Comparison of ENCODE assay signal across 9 cellular contexts in genomic region chr5:176610430-176610763, GRCh38. TPM values are rescaled to one million over a fixed set of nuclear protein-coding genes. Genes with fewer than 3 reads are reported as not detected.
A peak's percentile ranks its signal among the peaks of the same experiment; 100 is the strongest.
DNase-seq lines count a peak whose midpoint lies in the region; ATAC-seq, FAIRE-seq and TF ChIP-seq lines count a peak whose summit lies in the region.
"Had no signal": no experiment of that assay in that cellular context is flagged by ENCODE, and none has a peak within 500 bp of the region (broad histone marks: within the 10 kb centered on the region; RNA-seq: fewer than 3 reads in every experiment).

No MANE protein-coding gene starts in this region.

- SMC1A ChIA-PET in GM12878 (lab: Charles Lee; ENCODE audit: uncharacterized antibody, unreplicated experiment), result no interaction called here

- no peak for FAIRE-seq in GM12878 (lab: Jason Lieb, UNC)

- H4K20me1 ChIP-seq in GM12878 (ENCODE audit: control insufficient read depth, insufficient read depth), result no peaks in the 10 kb centered on the region

- intact Hi-C loops in GM12878 (cut with micrococcal nuclease; ENCODE audit: unreplicated experiment), result no loop called here
- intact Hi-C loops in mucosa of descending colon (cut with DNase I, micrococcal nuclease), result no loop called here

- RAD21 ChIA-PET in GM12878 (lab: Charles Lee; ENCODE audit: unreplicated experiment), result no interaction called here

- WGBS in GM12878 (ENCODE audit: insufficient coverage, insufficient replicate concordance, low lambda C conversion rate, missing lambda C conversion rate), result 3% methylated on average over 11 of the region's 31 CpGs

- H3K27ac ChIP-seq in GM12878 (ENCODE audit: control insufficient read depth, insufficient read depth), result no peak overlapping the region

- BruUV-seq in GM12878 (replicated peaks; lab: Mats Ljungman, UMichigan), result no TSS peak

- peak; percentile 14 for ATAC-seq in HG03442 (IDR thresholded peaks at IDR 0.05; ENCODE audit: unreplicated experiment)
- peak; percentile 23 for ATAC-seq in GM12878
- peak; percentile 15 for ATAC-seq in mucosa of descending colon
- no peak for ATAC-seq in GM18873 (IDR thresholded peaks at IDR 0.05; ENCODE audit: low FRiP score, unreplicated experiment)

- CTCF ChIA-PET in GM12878 (lab: Yijun Ruan, JAX), result interaction anchor here (0.6 kb wide), 1 partner anchor 50 kb away, joined by 3 read pairs; no protein-coding TSS in a partner anchor

- H2AFZ ChIP-seq in GM12878 (ENCODE audit: control insufficient read depth, low read depth, low read length), result peak overlapping the region; percentile 83

- TF ChIP-seq CTCF in GM12878 (IDR thresholded peaks at IDR 0.05 in 2 of 3, conservative IDR thresholded peaks at IDR 0.05 in 1 of 3; ENCODE audit: control insufficient read depth in 2 of 3, extremely low read depth in 1 of 3, insufficient read depth in 1 of 3, low read depth in 3 of 3, low read length in 3 of 3) (no peak), mucosa of descending colon (IDR thresholded peaks at IDR 0.05) (no peak)

- POLR2A ChIA-PET in GM12878 (lab: Charles Lee), result no interaction called here

- H3K36me3 ChIP-seq in GM12878 (ENCODE audit: control insufficient read depth in 2 of 2, insufficient read depth in 2 of 2, low read length in 1 of 2) (no peaks in the 10 kb centered on the region), mucosa of descending colon (ENCODE audit: low read depth) (no peaks in the 10 kb centered on the region)

- no peaks in the 10 kb centered on the region; the same call in 1 of the 2 replicates for H3K79me2 ChIP-seq in GM12878 (ENCODE audit: control insufficient read depth, insufficient read depth, low read length)

- peak overlapping the region; percentile 58; the same call in 1 of the 2 replicates for H3K9ac ChIP-seq in GM12878 (ENCODE audit: control insufficient read depth, insufficient read depth, low read length)

- TF ChIP-seq POLR2A in GM12878 (IDR thresholded peaks at IDR 0.05; ENCODE audit: low read depth, low read length), result no peak

- H3K4me3 ChIP-seq in GM12878, result peak overlapping the region; percentile 74; the same call in 1 of the 2 replicates
- peak overlapping the region; percentile 32 for H3K4me3 ChIP-seq in mucosa of descending colon

- no peaks in the 10 kb centered on the region for H3K27me3 ChIP-seq in GM12878 (replicated peaks in 1 of 2; ENCODE audit: control insufficient read depth in 2 of 2, insufficient read depth in 2 of 2, low read length in 1 of 2)

- H3K4me2 ChIP-seq in GM12878 (ENCODE audit: control insufficient read depth, insufficient read depth), result peak overlapping the region; percentile 86

- H3K4me1 ChIP-seq in GM12878 (ENCODE audit: control insufficient read depth, insufficient read depth, low read length) (peaks cover 12% of the 10 kb centered on the region), mucosa of descending colon (ENCODE audit: low read depth) (peaks cover 4% of the 10 kb centered on the region)

- DNase-seq in NCI-H748 (lab: John Stamatoyannopoulos, UW; ENCODE audit: unreplicated experiment), result peak; percentile 79
- DNase-seq in NCI-H748 treated with DMSO at 0.1 percent for 48 hours (lab: John Stamatoyannopoulos, UW), result no peak
- no peak for DNase-seq in GM12878 (ENCODE audit: low read depth, low spot score)
- DNase-seq in mucosa of descending colon, result no peak
- DNase-seq in NCI-H1436 (lab: John Stamatoyannopoulos, UW), result no peak
- DNase-seq in pons (ENCODE audit: low spot score), result no peak

- TF ChIP-seq EP300 in GM12878 (IDR thresholded peaks at IDR 0.05; ENCODE audit: borderline replicate concordance in 1 of 2, control insufficient read depth in 1 of 2, low read depth in 2 of 2, low read length in 2 of 2), result no peak

- H3K9me3 ChIP-seq in GM12878 (replicated peaks; ENCODE audit: control insufficient read depth, insufficient read depth, low read length) (no peaks in the 10 kb centered on the region), mucosa of descending colon (no peaks in the 10 kb centered on the region)

- TF ChIP-seq RAD21 in GM12878 (IDR thresholded peaks at IDR 0.05; ENCODE audit: insufficient read depth, low read depth, low read length), result no peak

- in situ Hi-C loops in GM12878 (cut with MboI), result no loop called here

RNA-seq across cellular contexts. Expression of gene GPRIN1, which starts 0.4 kb away (rescaled TPM):
- 1.5 and 2.3 TPM in 2 replicates for total RNA-seq in GM12878 (2013; cell fraction: nucleolus; rRNA removed)
- 8.3 and 10.1 TPM in 2 replicates for total RNA-seq in GM12878 (2014; rRNA removed)
- total RNA-seq in GM12878 (2014; rRNA removed; fragmentation: Illumina TruSeq; extraction: Trizol), result 4.7 and 5.8 TPM in 2 replicates
- total RNA-seq in GM12878 (2021), result 14.2 and 16.3 TPM in 2 replicates
- 1.1 TPM for polyA plus RNA-seq in GM12878 (2011; ENCODE audit: low read depth)
- 0.59 and 1.7 TPM in 2 replicates for polyA plus RNA-seq in GM12878 (2011; rRNA removed)
- polyA plus RNA-seq in GM12878 (2011; cell fraction: cytosol; rRNA removed), result 1.4 and 1.8 TPM in 2 replicates
- 1.5 and 2.2 TPM in 2 replicates for polyA plus RNA-seq in GM12878 (2011; cell fraction: nucleus; rRNA removed)
- polyA plus RNA-seq in GM12878 (2012), result 1.4 and 1.8 TPM in 2 replicates
- polyA plus RNA-seq in GM12878 (2014; fragmentation: Illumina TruSeq; extraction: Trizol), result 3.4 and 5.5 TPM in 2 replicates
- polyA plus RNA-seq in GM12878 (2014; fragmentation: Nextera tagmentation; extraction: Ambion mirVana), result under 1 TPM; 0.52 to 0.60 TPM
- polyA plus RNA-seq in GM12878 (2014; rRNA removed), result 7.6 and 9.4 TPM in 2 replicates
- polyA plus RNA-seq in GM12878 (2016; fragmentation: Nextera tagmentation; extraction: Ambion mirVana), result 1 to 10 TPM in 1 of 2 experiments, under 1 TPM in 1; 0.74 to 3.5 TPM
- 1.3 and 2.1 TPM in 2 replicates for polyA minus RNA-seq in GM12878 (2011; rRNA and poly(A)+ RNA removed)
- polyA minus RNA-seq in GM12878 (2011; cell fraction: cytosol; rRNA and poly(A)+ RNA removed), result 1.6 TPM in 2 replicates
- 0.48 and 1.6 TPM in 2 replicates for polyA minus RNA-seq in GM12878 (2011; cell fraction: nucleus; rRNA and poly(A)+ RNA removed)
- total RNA-seq in mucosa of descending colon, result 1 to 10 TPM; 1.6 to 2.4 (median 1.6) TPM

RNA-seq across cellular contexts. Expression of gene SNCB, which starts 19.9 kb away (rescaled TPM):
- total RNA-seq in GM12878 (2013; cell fraction: nucleolus; rRNA removed), result 0.59 and 0.81 TPM in 2 replicates
- total RNA-seq in GM12878 (2014; rRNA removed) (not detected in 2 replicates), GM12878 (2014; rRNA removed; fragmentation: Illumina TruSeq; extraction: Trizol) (not detected in 2 replicates), GM12878 (2021) (not detected in 2 replicates), mucosa of descending colon (under 1 TPM in 1 of 3 donors, not detected in 2; 0.89 TPM)
- not detected for polyA plus RNA-seq in GM12878 (2011; ENCODE audit: low read depth)
- polyA plus RNA-seq in GM12878 (2011; rRNA removed) (0.75 and 1.1 TPM in 2 replicates), GM12878 (2014; fragmentation: Illumina TruSeq; extraction: Trizol) (not detected in 2 replicates), GM12878 (2014; fragmentation: Nextera tagmentation; extraction: Ambion mirVana) (not detected), GM12878 (2014; rRNA removed) (not detected in 2 replicates), GM12878 (2016; fragmentation: Nextera tagmentation; extraction: Ambion mirVana) (not detected)
- 0.90 and 1.9 TPM in 2 replicates for polyA plus RNA-seq in GM12878 (2011; cell fraction: cytosol; rRNA removed)
- polyA plus RNA-seq in GM12878 (2011; cell fraction: nucleus; rRNA removed), result 1.1 and 1.5 TPM in 2 replicates
- 0.31 and 0.32 TPM in 2 replicates for polyA plus RNA-seq in GM12878 (2012)
- polyA minus RNA-seq in GM12878 (2011; rRNA and poly(A)+ RNA removed), result 0.67 TPM in 1 of 2 replicates, not detected in the other
- polyA minus RNA-seq in GM12878 (2011; cell fraction: cytosol; rRNA and poly(A)+ RNA removed), result not detected in 2 replicates
- polyA minus RNA-seq in GM12878 (2011; cell fraction: nucleus; rRNA and poly(A)+ RNA removed), result 0.36 TPM in 1 of 2 replicates, not detected in the other
- total RNA-seq: subcutaneous adipose tissue had no signal

RNA-seq across cellular contexts. Expression of gene EIF4E1B, which starts 20.1 kb away (rescaled TPM):
- total RNA-seq in GM12878 (2013; cell fraction: nucleolus; rRNA removed), result not detected in 2 replicates
- total RNA-seq in GM12878 (2014; rRNA removed) (not detected in 2 replicates), GM12878 (2014; rRNA removed; fragmentation: Illumina TruSeq; extraction: Trizol) (not detected in 2 replicates), GM12878 (2021) (not detected in 2 replicates), mucosa of descending colon (not detected)
- polyA plus RNA-seq in GM12878 (2011; ENCODE audit: low read depth), result not detected
- polyA plus RNA-seq in GM12878 (2011; rRNA removed) (not detected in 2 replicates), GM12878 (2014; fragmentation: Illumina TruSeq; extraction: Trizol) (not detected in 2 replicates), GM12878 (2014; fragmentation: Nextera tagmentation; extraction: Ambion mirVana) (not detected), GM12878 (2014; rRNA removed) (not detected in 2 replicates), GM12878 (2016; fragmentation: Nextera tagmentation; extraction: Ambion mirVana) (not detected)
- polyA plus RNA-seq in GM12878 (2011; cell fraction: cytosol; rRNA removed), result not detected in 2 replicates
- not detected in 2 replicates for polyA plus RNA-seq in GM12878 (2011; cell fraction: nucleus; rRNA removed)
- polyA plus RNA-seq in GM12878 (2012), result not detected in 2 replicates
- polyA minus RNA-seq in GM12878 (2011; rRNA and poly(A)+ RNA removed), result not detected in 2 replicates
- polyA minus RNA-seq in GM12878 (2011; cell fraction: cytosol; rRNA and poly(A)+ RNA removed), result not detected in 2 replicates
- not detected in 2 replicates for polyA minus RNA-seq in GM12878 (2011; cell fraction: nucleus; rRNA and poly(A)+ RNA removed)
- total RNA-seq: subcutaneous adipose tissue had no signal

RNA-seq across cellular contexts. Expression of gene TSPAN17, which starts 36.9 kb away (rescaled TPM):
- 10.8 and 11.2 TPM in 2 replicates for total RNA-seq in GM12878 (2013; cell fraction: nucleolus; rRNA removed)
- total RNA-seq in GM12878 (2014; rRNA removed) (6.7 and 7.3 TPM in 2 replicates), GM12878 (2014; rRNA removed; fragmentation: Illumina TruSeq; extraction: Trizol) (10.6 and 11.4 TPM in 2 replicates), GM12878 (2021) (15.6 and 16.3 TPM in 2 replicates), mucosa of descending colon (10 to 100 TPM; 25.7 to 36.3 (median 31.9) TPM)
- 3.7 TPM for polyA plus RNA-seq in GM12878 (2011; ENCODE audit: low read depth)
- polyA plus RNA-seq in GM12878 (2011; rRNA removed) (9.2 and 14.0 TPM in 2 replicates), GM12878 (2014; fragmentation: Illumina TruSeq; extraction: Trizol) (7.6 and 11.8 TPM in 2 replicates), GM12878 (2014; fragmentation: Nextera tagmentation; extraction: Ambion mirVana) (1 to 10 TPM in 1 of 2 experiments, under 1 TPM in 1; 0.24 to 1.2 TPM), GM12878 (2014; rRNA removed) (14.3 and 17.1 TPM in 2 replicates), GM12878 (2016; fragmentation: Nextera tagmentation; extraction: Ambion mirVana) (1 to 10 TPM; 8.9 to 9.5 TPM)
- 16.6 and 22.4 TPM in 2 replicates for polyA plus RNA-seq in GM12878 (2011; cell fraction: cytosol; rRNA removed)
- 37.7 and 40.2 TPM in 2 replicates for polyA plus RNA-seq in GM12878 (2011; cell fraction: nucleus; rRNA removed)
- 7.5 and 9.1 TPM in 2 replicates for polyA plus RNA-seq in GM12878 (2012)
- polyA minus RNA-seq in GM12878 (2011; rRNA and poly(A)+ RNA removed), result 11.1 and 19.0 TPM in 2 replicates
- polyA minus RNA-seq in GM12878 (2011; cell fraction: cytosol; rRNA and poly(A)+ RNA removed), result 3.1 and 6.2 TPM in 2 replicates
- polyA minus RNA-seq in GM12878 (2011; cell fraction: nucleus; rRNA and poly(A)+ RNA removed), result 5.7 and 10.0 TPM in 2 replicates
